18 cellular contexts compared by ENCODE assay signal in the genomic region with DNA sequence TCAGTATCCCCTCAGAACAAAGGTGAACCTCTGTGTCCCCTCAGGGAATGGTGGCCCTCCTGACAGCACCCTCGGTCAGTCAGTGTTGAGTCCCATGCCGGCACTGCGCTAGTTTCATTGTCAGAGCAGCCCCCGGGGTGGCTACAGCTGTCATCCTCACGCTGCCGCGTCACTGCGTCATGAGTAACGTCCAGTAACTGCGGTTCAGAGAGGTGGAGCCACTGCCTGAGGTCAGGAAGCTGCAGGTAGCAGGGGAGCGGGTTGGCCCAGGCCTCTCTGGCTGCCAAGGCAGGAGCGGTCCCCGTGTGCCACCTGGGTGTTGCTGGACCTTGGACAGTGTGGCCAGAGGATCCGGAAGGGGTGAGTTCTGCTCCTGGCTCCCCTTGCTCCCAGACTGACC. TPM values are rescaled to one million over a fixed set of nuclear protein-coding genes. Genes with fewer than 3 reads are reported as not detected.
"Had no signal": no experiment of that assay in that cellular context is flagged by ENCODE, and none has a peak within 500 bp of the region (broad histone marks: within the 10 kb centered on the region; RNA-seq: fewer than 3 reads in every experiment).

No MANE protein-coding gene starts in this region.

- ATAC-seq: activated naive CD4-positive, alpha-beta T cell treated with anti-CD3 and anti-CD28 coated beads, Interleukin-2, amount 50 U/mL, for 72 hours; activated T-cell treated with anti-CD3 and anti-CD28 coated beads, Interleukin-2, amount 50 U/mL, for 72 hours; naive thymus-derived CD4-positive, alpha-beta T cell; psoas muscle; stimulated activated naive CD8-positive, alpha-beta T cell treated with anti-CD3 and anti-CD28 coated beads, Interleukin-15, Interleukin-2, amounts not matched to agents 100 U/mL and 50 U/mL, for 24 hours had no signal

- DNase-seq: activated CD4-positive, alpha-beta T cell treated with anti-CD3 and anti-CD28 coated beads, Interleukin-2, amount 50 U/mL, for 4 hours; activated gamma-delta T cell; activated T-cell treated with anti-CD3 and anti-CD28 coated beads, Interleukin-2, amount 50 U/mL, for 72 hours; adrenal gland; cerebellar nuclear complex; effector CD8-positive, alpha-beta T cell; naive thymus-derived CD4-positive, alpha-beta T cell; ovary; psoas muscle; right cardiac atrium; stimulated activated naive CD8-positive, alpha-beta T cell treated with anti-CD3 and anti-CD28 coated beads, Interleukin-15, Interleukin-2, amounts not matched to agents 100 U/mL and 50 U/mL, for 24 hours; substantia nigra; tibial artery; WERI-Rb-1 had no signal

RNA-seq across cellular contexts. Expression of gene WNT4, which starts 20.2 kb away (rescaled TPM):
- total RNA-seq: activated CD8-positive, alpha-beta memory T cell treated with anti-CD3 and anti-CD28 coated beads for 36 hours; activated naive CD4-positive, alpha-beta T cell treated with anti-CD3 and anti-CD28 coated beads, Interleukin-2, amount 50 U/mL, for 72 hours; activated T-cell treated with anti-CD3 and anti-CD28 coated beads, Interleukin-2, amount 50 U/mL, for 72 hours; endothelial cell of umbilical vein; mononuclear cell; naive thymus-derived CD4-positive, alpha-beta T cell had no signal
